1 cellular context compared by ENCODE assay signal in the genomic region with DNA sequence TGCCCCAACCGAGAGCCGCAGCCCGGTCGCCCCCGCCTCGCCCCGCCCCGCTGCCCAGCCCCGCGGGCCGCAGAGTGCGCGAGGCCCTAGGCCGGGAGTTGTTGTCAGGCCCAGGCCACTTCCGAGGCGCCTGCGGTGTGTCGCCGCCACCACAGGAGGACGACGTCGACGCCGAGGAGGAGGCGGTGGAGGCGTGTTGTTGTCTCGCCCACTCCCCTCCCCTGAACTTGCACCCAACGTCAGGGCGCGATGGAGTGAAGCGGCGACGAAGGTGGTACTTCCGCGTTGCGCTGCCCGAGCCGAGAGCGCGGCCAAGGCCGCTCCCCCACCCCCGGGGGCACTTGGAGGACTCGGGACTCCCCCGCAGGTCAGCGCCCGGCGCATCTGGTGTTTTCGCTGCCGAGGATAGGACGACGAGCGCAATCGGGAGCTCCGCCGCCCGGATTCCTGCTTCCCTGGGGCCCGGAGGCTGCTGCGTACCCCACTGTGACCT.
TF ChIP-seq lines count a peak whose summit lies in the region.

A gene (plus strand): TSS at position 277 of the 493 bp plus-strand sequence. CDS start 386 bp downstream, outside the sequence.

TF ChIP-seq in HEK293, 187 proteins besides CTCF, POLR2A, EP300 and RAD21 (continued from another document and continues in another):
- TF ChIP-seq, protein P1, sequence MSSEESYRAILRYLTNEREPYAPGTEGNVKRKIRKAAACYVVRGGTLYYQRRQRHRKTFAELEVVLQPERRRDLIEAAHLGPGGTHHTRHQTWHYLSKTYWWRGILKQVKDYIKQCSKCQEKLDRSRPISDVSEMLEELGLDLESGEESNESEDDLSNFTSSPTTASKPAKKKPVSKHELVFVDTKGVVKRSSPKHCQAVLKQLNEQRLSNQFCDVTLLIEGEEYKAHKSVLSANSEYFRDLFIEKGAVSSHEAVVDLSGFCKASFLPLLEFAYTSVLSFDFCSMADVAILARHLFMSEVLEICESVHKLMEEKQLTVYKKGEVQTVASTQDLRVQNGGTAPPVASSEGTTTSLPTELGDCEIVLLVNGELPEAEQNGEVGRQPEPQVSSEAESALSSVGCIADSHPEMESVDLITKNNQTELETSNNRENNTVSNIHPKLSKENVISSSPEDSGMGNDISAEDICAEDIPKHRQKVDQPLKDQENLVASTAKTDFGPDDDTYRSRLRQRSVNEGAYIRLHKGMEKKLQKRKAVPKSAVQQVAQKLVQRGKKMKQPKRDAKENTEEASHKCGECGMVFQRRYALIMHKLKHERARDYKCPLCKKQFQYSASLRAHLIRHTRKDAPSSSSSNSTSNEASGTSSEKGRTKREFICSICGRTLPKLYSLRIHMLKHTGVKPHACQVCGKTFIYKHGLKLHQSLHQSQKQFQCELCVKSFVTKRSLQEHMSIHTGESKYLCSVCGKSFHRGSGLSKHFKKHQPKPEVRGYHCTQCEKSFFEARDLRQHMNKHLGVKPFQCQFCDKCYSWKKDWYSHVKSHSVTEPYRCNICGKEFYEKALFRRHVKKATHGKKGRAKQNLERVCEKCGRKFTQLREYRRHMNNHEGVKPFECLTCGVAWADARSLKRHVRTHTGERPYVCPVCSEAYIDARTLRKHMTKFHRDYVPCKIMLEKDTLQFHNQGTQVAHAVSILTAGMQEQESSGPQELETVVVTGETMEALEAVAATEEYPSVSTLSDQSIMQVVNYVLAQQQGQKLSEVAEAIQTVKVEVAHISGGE (tag by site-specific recombination; conservative IDR thresholded peaks at IDR 0.05; ENCODE audit: low read depth), result peak; percentile 64; the same call in 1 of the 2 replicates
- TF ChIP-seq ZFP37 (tag by site-specific recombination; IDR thresholded peaks at IDR 0.05), result 0 out of 2 replicates have a peak, but pooled peaks have one; percentile 42
- TF ChIP-seq ZNF560 (tag by site-specific recombination; IDR thresholded peaks at IDR 0.05; ENCODE audit: borderline replicate concordance), result no peak
- TF ChIP-seq ZNF335 (tag by site-specific recombination; conservative IDR thresholded peaks at IDR 0.05), result peak; percentile 53
- TF ChIP-seq ZNF157 (tag by site-specific recombination; IDR thresholded peaks at IDR 0.05), result no peak
- no peak for TF ChIP-seq ZNF843 (tag by site-specific recombination; IDR thresholded peaks at IDR 0.05)
- no peak for TF ChIP-seq ZIC2 (tag by site-specific recombination; IDR thresholded peaks at IDR 0.05)
- TF ChIP-seq, protein P2, sequence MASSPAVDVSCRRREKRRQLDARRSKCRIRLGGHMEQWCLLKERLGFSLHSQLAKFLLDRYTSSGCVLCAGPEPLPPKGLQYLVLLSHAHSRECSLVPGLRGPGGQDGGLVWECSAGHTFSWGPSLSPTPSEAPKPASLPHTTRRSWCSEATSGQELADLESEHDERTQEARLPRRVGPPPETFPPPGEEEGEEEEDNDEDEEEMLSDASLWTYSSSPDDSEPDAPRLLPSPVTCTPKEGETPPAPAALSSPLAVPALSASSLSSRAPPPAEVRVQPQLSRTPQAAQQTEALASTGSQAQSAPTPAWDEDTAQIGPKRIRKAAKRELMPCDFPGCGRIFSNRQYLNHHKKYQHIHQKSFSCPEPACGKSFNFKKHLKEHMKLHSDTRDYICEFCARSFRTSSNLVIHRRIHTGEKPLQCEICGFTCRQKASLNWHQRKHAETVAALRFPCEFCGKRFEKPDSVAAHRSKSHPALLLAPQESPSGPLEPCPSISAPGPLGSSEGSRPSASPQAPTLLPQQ (tag by site-specific recombination; IDR thresholded peaks at IDR 0.05), result no peak
- TF ChIP-seq, protein P3, sequence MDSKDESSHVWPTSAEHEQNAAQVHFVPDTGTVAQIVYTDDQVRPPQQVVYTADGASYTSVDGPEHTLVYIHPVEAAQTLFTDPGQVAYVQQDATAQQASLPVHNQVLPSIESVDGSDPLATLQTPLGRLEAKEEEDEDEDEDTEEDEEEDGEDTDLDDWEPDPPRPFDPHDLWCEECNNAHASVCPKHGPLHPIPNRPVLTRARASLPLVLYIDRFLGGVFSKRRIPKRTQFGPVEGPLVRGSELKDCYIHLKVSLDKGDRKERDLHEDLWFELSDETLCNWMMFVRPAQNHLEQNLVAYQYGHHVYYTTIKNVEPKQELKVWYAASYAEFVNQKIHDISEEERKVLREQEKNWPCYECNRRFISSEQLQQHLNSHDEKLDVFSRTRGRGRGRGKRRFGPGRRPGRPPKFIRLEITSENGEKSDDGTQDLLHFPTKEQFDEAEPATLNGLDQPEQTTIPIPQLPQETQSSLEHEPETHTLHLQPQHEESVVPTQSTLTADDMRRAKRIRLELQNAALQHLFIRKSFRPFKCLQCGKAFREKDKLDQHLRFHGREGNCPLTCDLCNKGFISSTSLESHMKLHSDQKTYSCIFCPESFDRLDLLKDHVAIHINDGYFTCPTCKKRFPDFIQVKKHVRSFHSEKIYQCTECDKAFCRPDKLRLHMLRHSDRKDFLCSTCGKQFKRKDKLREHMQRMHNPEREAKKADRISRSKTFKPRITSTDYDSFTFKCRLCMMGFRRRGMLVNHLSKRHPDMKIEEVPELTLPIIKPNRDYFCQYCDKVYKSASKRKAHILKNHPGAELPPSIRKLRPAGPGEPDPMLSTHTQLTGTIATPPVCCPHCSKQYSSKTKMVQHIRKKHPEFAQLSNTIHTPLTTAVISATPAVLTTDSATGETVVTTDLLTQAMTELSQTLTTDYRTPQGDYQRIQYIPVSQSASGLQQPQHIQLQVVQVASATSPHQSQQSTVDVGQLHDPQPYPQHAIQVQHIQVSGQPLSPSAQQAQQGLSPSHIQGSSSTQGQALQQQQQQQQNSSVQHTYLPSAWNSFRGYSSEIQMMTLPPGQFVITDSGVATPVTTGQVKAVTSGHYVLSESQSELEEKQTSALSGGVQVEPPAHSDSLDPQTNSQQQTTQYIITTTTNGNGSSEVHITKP (tag by site-specific recombination; IDR thresholded peaks at IDR 0.05), result peak; percentile 71
- TF ChIP-seq, protein P4, sequence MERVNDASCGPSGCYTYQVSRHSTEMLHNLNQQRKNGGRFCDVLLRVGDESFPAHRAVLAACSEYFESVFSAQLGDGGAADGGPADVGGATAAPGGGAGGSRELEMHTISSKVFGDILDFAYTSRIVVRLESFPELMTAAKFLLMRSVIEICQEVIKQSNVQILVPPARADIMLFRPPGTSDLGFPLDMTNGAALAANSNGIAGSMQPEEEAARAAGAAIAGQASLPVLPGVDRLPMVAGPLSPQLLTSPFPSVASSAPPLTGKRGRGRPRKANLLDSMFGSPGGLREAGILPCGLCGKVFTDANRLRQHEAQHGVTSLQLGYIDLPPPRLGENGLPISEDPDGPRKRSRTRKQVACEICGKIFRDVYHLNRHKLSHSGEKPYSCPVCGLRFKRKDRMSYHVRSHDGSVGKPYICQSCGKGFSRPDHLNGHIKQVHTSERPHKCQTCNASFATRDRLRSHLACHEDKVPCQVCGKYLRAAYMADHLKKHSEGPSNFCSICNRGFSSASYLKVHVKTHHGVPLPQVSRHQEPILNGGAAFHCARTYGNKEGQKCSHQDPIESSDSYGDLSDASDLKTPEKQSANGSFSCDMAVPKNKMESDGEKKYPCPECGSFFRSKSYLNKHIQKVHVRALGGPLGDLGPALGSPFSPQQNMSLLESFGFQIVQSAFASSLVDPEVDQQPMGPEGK (tag by site-specific recombination; IDR thresholded peaks at IDR 0.05), result peak; percentile 82
- 0 out of 2 replicates have a peak, but pooled peaks have one; percentile 16 for TF ChIP-seq ZNF777 (tag by site-specific recombination; IDR thresholded peaks at IDR 0.05; ENCODE audit: borderline replicate concordance)
- TF ChIP-seq, protein P5, sequence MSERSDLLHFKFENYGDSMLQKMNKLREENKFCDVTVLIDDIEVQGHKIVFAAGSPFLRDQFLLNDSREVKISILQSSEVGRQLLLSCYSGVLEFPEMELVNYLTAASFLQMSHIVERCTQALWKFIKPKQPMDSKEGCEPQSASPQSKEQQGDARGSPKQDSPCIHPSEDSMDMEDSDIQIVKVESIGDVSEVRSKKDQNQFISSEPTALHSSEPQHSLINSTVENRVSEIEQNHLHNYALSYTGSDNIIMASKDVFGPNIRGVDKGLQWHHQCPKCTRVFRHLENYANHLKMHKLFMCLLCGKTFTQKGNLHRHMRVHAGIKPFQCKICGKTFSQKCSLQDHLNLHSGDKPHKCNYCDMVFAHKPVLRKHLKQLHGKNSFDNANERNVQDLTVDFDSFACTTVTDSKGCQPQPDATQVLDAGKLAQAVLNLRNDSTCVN (tag by site-specific recombination; optimal IDR thresholded peaks at IDR 0.05), result peak; percentile 26
- TF ChIP-seq, protein P6, sequence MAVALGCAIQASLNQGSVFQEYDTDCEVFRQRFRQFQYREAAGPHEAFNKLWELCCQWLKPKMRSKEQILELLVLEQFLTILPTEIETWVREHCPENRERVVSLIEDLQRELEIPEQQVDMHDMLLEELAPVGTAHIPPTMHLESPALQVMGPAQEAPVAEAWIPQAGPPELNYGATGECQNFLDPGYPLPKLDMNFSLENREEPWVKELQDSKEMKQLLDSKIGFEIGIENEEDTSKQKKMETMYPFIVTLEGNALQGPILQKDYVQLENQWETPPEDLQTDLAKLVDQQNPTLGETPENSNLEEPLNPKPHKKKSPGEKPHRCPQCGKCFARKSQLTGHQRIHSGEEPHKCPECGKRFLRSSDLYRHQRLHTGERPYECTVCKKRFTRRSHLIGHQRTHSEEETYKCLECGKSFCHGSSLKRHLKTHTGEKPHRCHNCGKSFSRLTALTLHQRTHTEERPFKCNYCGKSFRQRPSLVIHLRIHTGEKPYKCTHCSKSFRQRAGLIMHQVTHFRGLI (tag by site-specific recombination; IDR thresholded peaks at IDR 0.05), result no peak
- TF ChIP-seq ZNF544 (tag by site-specific recombination; IDR thresholded peaks at IDR 0.05), result no peak
- no peak for TF ChIP-seq ZNF76 (tag by site-specific recombination; IDR thresholded peaks at IDR 0.05; ENCODE audit: borderline replicate concordance, low read depth)
- no peak for TF ChIP-seq ZNF626 (tag by site-specific recombination; IDR thresholded peaks at IDR 0.05)
- no peak for TF ChIP-seq ZBTB17 (tag by site-specific recombination; IDR thresholded peaks at IDR 0.05)
- TF ChIP-seq, protein P7, sequence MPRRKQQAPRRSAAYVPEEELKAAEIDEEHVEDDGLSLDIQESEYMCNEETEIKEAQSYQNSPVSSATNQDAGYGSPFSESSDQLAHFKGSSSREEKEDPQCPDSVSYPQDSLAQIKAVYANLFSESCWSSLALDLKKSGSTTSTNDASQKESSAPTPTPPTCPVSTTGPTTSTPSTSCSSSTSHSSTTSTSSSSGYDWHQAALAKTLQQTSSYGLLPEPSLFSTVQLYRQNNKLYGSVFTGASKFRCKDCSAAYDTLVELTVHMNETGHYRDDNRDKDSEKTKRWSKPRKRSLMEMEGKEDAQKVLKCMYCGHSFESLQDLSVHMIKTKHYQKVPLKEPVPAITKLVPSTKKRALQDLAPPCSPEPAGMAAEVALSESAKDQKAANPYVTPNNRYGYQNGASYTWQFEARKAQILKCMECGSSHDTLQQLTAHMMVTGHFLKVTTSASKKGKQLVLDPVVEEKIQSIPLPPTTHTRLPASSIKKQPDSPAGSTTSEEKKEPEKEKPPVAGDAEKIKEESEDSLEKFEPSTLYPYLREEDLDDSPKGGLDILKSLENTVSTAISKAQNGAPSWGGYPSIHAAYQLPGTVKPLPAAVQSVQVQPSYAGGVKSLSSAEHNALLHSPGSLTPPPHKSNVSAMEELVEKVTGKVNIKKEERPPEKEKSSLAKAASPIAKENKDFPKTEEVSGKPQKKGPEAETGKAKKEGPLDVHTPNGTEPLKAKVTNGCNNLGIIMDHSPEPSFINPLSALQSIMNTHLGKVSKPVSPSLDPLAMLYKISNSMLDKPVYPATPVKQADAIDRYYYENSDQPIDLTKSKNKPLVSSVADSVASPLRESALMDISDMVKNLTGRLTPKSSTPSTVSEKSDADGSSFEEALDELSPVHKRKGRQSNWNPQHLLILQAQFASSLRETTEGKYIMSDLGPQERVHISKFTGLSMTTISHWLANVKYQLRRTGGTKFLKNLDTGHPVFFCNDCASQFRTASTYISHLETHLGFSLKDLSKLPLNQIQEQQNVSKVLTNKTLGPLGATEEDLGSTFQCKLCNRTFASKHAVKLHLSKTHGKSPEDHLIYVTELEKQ (tag by site-specific recombination; IDR thresholded peaks at IDR 0.05; ENCODE audit: borderline replicate concordance), result no peak
- peak; percentile 30; the same call in 1 of the 2 replicates for TF ChIP-seq ZXDB (tag by site-specific recombination; IDR thresholded peaks at IDR 0.05)
- TF ChIP-seq ZNF501 (tag by site-specific recombination; IDR thresholded peaks at IDR 0.05), result 0 out of 2 replicates have a peak, but pooled peaks have one; percentile 56
- no peak for TF ChIP-seq ZSCAN16 (tag by site-specific recombination; IDR thresholded peaks at IDR 0.05)
- TF ChIP-seq, protein P8, sequence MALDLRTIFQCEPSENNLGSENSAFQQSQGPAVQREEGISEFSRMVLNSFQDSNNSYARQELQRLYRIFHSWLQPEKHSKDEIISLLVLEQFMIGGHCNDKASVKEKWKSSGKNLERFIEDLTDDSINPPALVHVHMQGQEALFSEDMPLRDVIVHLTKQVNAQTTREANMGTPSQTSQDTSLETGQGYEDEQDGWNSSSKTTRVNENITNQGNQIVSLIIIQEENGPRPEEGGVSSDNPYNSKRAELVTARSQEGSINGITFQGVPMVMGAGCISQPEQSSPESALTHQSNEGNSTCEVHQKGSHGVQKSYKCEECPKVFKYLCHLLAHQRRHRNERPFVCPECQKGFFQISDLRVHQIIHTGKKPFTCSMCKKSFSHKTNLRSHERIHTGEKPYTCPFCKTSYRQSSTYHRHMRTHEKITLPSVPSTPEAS (tag by site-specific recombination; IDR thresholded peaks at IDR 0.05), result no peak
- no peak for TF ChIP-seq ZNF558 (tag by site-specific recombination; IDR thresholded peaks at IDR 0.05)
- TF ChIP-seq, protein P9, sequence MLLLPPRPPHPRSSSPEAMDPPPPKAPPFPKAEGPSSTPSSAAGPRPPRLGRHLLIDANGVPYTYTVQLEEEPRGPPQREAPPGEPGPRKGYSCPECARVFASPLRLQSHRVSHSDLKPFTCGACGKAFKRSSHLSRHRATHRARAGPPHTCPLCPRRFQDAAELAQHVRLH (tag by site-specific recombination; IDR thresholded peaks at IDR 0.05), result no peak
- peak; percentile 11; the same call in 1 of the 2 replicates for TF ChIP-seq ZNF423 (tag by site-specific recombination; IDR thresholded peaks at IDR 0.05)
- TF ChIP-seq OSR2 (tag by site-specific recombination; IDR thresholded peaks at IDR 0.05), result 0 out of 2 replicates have a peak, but pooled peaks have one; percentile 21
- no peak; the same call in 1 of the 2 replicates for TF ChIP-seq ZNF2 (tag by site-specific recombination; IDR thresholded peaks at IDR 0.05)
- TF ChIP-seq ZFHX2 (tag by site-specific recombination; conservative IDR thresholded peaks at IDR 0.05), result peak; percentile 92
- TF ChIP-seq ZNF266 (tag by site-specific recombination; IDR thresholded peaks at IDR 0.05; ENCODE audit: low read depth), result no peak
- no peak for TF ChIP-seq SP7 (tag by site-specific recombination; IDR thresholded peaks at IDR 0.05)
- TF ChIP-seq ZNF37A (tag by site-specific recombination; IDR thresholded peaks at IDR 0.05), result no peak
- TF ChIP-seq ZNF658 (tag by site-specific recombination; IDR thresholded peaks at IDR 0.05), result no peak
- no peak for TF ChIP-seq ZNF510 (tag by site-specific recombination; IDR thresholded peaks at IDR 0.05; ENCODE audit: insufficient replicate concordance)
- no peak for TF ChIP-seq OVOL3 (tag by site-specific recombination; IDR thresholded peaks at IDR 0.05)
- TF ChIP-seq, protein P10, sequence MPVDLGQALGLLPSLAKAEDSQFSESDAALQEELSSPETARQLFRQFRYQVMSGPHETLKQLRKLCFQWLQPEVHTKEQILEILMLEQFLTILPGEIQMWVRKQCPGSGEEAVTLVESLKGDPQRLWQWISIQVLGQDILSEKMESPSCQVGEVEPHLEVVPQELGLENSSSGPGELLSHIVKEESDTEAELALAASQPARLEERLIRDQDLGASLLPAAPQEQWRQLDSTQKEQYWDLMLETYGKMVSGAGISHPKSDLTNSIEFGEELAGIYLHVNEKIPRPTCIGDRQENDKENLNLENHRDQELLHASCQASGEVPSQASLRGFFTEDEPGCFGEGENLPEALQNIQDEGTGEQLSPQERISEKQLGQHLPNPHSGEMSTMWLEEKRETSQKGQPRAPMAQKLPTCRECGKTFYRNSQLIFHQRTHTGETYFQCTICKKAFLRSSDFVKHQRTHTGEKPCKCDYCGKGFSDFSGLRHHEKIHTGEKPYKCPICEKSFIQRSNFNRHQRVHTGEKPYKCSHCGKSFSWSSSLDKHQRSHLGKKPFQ (tag by site-specific recombination; IDR thresholded peaks at IDR 0.05), result no peak
